21 cellular contexts compared by ENCODE assay signal in the genomic region with DNA sequence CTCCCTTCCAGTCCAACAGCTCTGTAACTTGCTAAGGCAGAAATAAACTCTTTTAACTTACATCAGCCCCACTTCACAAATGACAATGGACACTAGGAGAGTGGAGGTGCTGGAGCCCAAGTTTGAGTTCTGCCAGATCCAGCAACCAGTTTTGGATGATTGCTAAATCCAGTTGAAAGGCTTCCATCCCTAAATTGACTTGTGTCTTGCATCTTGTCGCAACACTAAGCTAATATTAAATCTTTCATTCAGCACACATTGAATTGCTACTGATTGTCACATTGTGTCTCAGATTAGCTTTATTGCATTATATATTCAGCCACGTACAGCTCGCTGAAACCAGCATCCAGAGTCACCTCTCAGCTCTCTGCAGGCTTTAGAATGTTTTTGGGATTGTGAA. TPM values are rescaled to one million over a fixed set of nuclear protein-coding genes. Genes with fewer than 3 reads are reported as not detected.
"Had no signal": no experiment of that assay in that cellular context is flagged by ENCODE, and none has a peak within 500 bp of the region (broad histone marks: within the 10 kb centered on the region; RNA-seq: fewer than 3 reads in every experiment).

No MANE protein-coding gene starts in this region.

- H3K27ac ChIP-seq: dorsolateral prefrontal cortex, esophagus muscularis mucosa, gastrocnemius medialis, left lung, lower lobe of right lung, parathyroid adenoma, prostate gland, testis, tibial nerve had no signal

- H3K9me3 Mint-ChIP-seq: central memory CD8-positive, alpha-beta T cell; naive thymus-derived CD8-positive, alpha-beta T cell; neural crest cell; stimulated activated naive B cell treated with anti-CD40 and anti-IgM and Interleukin-4, amounts not matched to agents 10 μg/mL and 1 μg/mL and 100 μg/mL, for 72 hours; stimulated activated naive CD8-positive, alpha-beta T cell treated with anti-CD3 and anti-CD28 coated beads, Interleukin-15, amount 100 ng/mL, for 72 hours had no signal

- H3K4me3 ChIP-seq: dorsolateral prefrontal cortex, esophagus muscularis mucosa, gastrocnemius medialis, left lung, lower lobe of right lung, prostate gland, testis, tibial nerve had no signal

- H3K4me1 ChIP-seq: gastrocnemius medialis, left lung, lower lobe of right lung, parathyroid adenoma, testis had no signal

- H3K4me3 Mint-ChIP-seq: central memory CD8-positive, alpha-beta T cell; naive thymus-derived CD8-positive, alpha-beta T cell; neural crest cell; stimulated activated naive B cell treated with anti-CD40 and anti-IgM and Interleukin-4, amounts not matched to agents 10 μg/mL and 1 μg/mL and 100 μg/mL, for 72 hours; stimulated activated naive CD8-positive, alpha-beta T cell treated with anti-CD3 and anti-CD28 coated beads, Interleukin-15, amount 100 ng/mL, for 72 hours had no signal

- H3K9me3 ChIP-seq: esophagus muscularis mucosa, gastrocnemius medialis, left lung, lower lobe of right lung, prostate gland, testis, tibial nerve had no signal

- H3K27ac Mint-ChIP-seq: naive thymus-derived CD8-positive, alpha-beta T cell; stimulated activated naive B cell treated with anti-CD40 and anti-IgM and Interleukin-4, amounts not matched to agents 10 μg/mL and 1 μg/mL and 100 μg/mL, for 72 hours; stimulated activated naive CD8-positive, alpha-beta T cell treated with anti-CD3 and anti-CD28 coated beads, Interleukin-15, amount 100 ng/mL, for 72 hours had no signal

- H3K9ac ChIP-seq: parathyroid adenoma had no signal

- H3K36me3 ChIP-seq: esophagus muscularis mucosa, gastrocnemius medialis, left lung, lower lobe of right lung, prostate gland, tibial nerve had no signal

- H3K27me3 Mint-ChIP-seq: naive thymus-derived CD8-positive, alpha-beta T cell; stimulated activated naive B cell treated with anti-CD40 and anti-IgM and Interleukin-4, amounts not matched to agents 10 μg/mL and 1 μg/mL and 100 μg/mL, for 72 hours; stimulated activated naive CD8-positive, alpha-beta T cell treated with anti-CD3 and anti-CD28 coated beads, Interleukin-15, amount 100 ng/mL, for 72 hours had no signal

- H3K27me3 ChIP-seq: dorsolateral prefrontal cortex, esophagus muscularis mucosa, gastrocnemius medialis, left lung, testis, tibial nerve had no signal

- H2AFZ ChIP-seq: parathyroid adenoma had no signal

- H3K4me1 Mint-ChIP-seq: central memory CD8-positive, alpha-beta T cell; stimulated activated naive B cell treated with anti-CD40 and anti-IgM and Interleukin-4, amounts not matched to agents 10 μg/mL and 1 μg/mL and 100 μg/mL, for 72 hours; stimulated activated naive CD8-positive, alpha-beta T cell treated with anti-CD3 and anti-CD28 coated beads, Interleukin-15, amount 100 ng/mL, for 72 hours had no signal

- ATAC-seq: gastrocnemius medialis; naive thymus-derived CD8-positive, alpha-beta T cell; sciatic nerve; stimulated activated naive B cell treated with anti-CD40 and anti-IgM and Interleukin-4, amounts not matched to agents 10 μg/mL and 1 μg/mL and 100 μg/mL, for 72 hours; stimulated activated naive CD8-positive, alpha-beta T cell treated with anti-CD3 and anti-CD28 coated beads, Interleukin-15, amount 100 ng/mL, for 72 hours had no signal

- DNase-seq: cortex of kidney; dorsolateral prefrontal cortex; effector CD8-positive, alpha-beta T cell; gastrocnemius medialis; left lung; lower lobe of right lung; naive thymus-derived CD8-positive, alpha-beta T cell; nucleus accumbens; retina; stimulated activated CD4-positive, alpha-beta T cell treated with anti-CD3 and anti-CD28 coated beads, Interleukin-2, amount 100 ng/mL, for 24 hours; stimulated activated CD4-positive, alpha-beta T cell treated with anti-CD3 and anti-CD28 coated beads, Interleukin-4, amount 100 ng/mL, for 4 hours; stimulated activated naive B cell treated with anti-CD40 and anti-IgM and Interleukin-4, amounts not matched to agents 10 μg/mL and 1 μg/mL and 100 μg/mL, for 72 hours; stimulated activated naive CD8-positive, alpha-beta T cell treated with anti-CD3 and anti-CD28 coated beads, Interleukin-15, amount 100 ng/mL, for 72 hours; testis had no signal

- H3K36me3 Mint-ChIP-seq: naive thymus-derived CD8-positive, alpha-beta T cell; stimulated activated naive B cell treated with anti-CD40 and anti-IgM and Interleukin-4, amounts not matched to agents 10 μg/mL and 1 μg/mL and 100 μg/mL, for 72 hours had no signal

RNA-seq across cellular contexts. Expression of a gene that starts 41.7 kb away (rescaled TPM):
- total RNA-seq: neural crest cell had no signal
